Comparison of ENCODE assay signal across 21 cellular contexts in the genomic region with DNA sequence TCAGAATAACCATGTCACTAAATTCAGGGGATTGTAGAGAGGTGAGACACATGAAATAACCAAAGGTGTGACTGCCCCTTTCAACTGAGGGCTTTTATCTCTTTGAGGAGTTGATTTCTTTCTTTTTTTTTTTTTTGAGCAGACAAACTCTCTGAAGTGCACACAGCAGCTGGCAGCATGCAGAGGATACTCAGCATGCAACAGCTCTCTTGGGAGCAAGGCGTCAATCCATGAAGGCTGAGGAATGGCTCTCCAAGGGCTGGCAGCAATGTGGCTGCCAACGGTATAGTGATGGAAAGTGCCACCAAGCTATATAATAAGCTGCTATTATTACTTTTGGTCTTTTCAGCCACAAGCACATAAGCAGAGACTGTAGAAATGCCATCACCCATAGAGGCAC.
"Had no signal": no experiment of that assay in that cellular context is flagged by ENCODE, and none has a peak within 500 bp of the region (broad histone marks: within the 10 kb centered on the region; RNA-seq: fewer than 3 reads in every experiment).

No MANE protein-coding gene starts in this region.

- H3K36me3 ChIP-seq: esophagus squamous epithelium, left ventricle myocardium inferior, tibial artery, uterus had no signal

- DNase-seq: activated CD4-positive, alpha-beta T cell treated with anti-CD3 and anti-CD28 coated beads, Interleukin-2, amount 10 ng/mL, durations not matched to agents 24 days and 14 days; activated CD4-positive, CD25-positive, alpha-beta regulatory T cell; activated CD8-positive, alpha-beta memory T cell treated with anti-CD3 and anti-CD28 coated beads, Interleukin-2, amount 50 U/mL, for 48 hours; activated CD8-positive, alpha-beta T cell treated with anti-CD3 and anti-CD28 coated beads, Interleukin-2, amount 10 ng/mL, durations not matched to agents 7 days and 5 days; activated gamma-delta T cell treated with Interleukin-2 at 50 U/mL for 16 hours; activated naive CD8-positive, alpha-beta T cell treated with anti-CD3 and anti-CD28 coated beads, Interleukin-2, amount 10 ng/mL, durations not matched to agents 7 days and 5 days; activated T-cell treated with anti-CD3 and anti-CD28 coated beads, Interleukin-2, amount 50 U/mL, for 72 hours; cortex of kidney; effector CD4-positive, alpha-beta T cell; esophagus squamous epithelium; foreskin fibroblast; left ventricle myocardium inferior; mucosa of descending colon; nucleus accumbens; stimulated activated CD4-positive, alpha-beta T cell treated with anti-CD3 and anti-CD28 coated beads, Interleukin-15, amount 100 ng/mL, for 24 hours; stimulated activated CD4-positive, alpha-beta T cell treated with anti-CD3 and anti-CD28 coated beads, Interleukin-4, amount 100 ng/mL, for 1 hour; stimulated activated naive B cell treated with anti-CD40 and anti-IgM and Interleukin-4, amounts not matched to agents 10 μg/mL and 1 μg/mL and 100 μg/mL, for 72 hours; tibial artery; uterus had no signal

- H3K4me1 ChIP-seq: left ventricle myocardium inferior, uterus had no signal

- H3K9me3 ChIP-seq: esophagus squamous epithelium, left ventricle myocardium inferior, mucosa of descending colon, tibial artery, uterus had no signal

- H3K4me3 ChIP-seq: esophagus squamous epithelium, left ventricle myocardium inferior, mucosa of descending colon, skin epidermis, tibial artery, uterus had no signal

- H3K27me3 ChIP-seq: esophagus squamous epithelium, tibial artery, uterus had no signal

- ATAC-seq: activated CD8-positive, alpha-beta T cell treated with anti-CD3 and anti-CD28 coated beads, Interleukin-2, amount 10 ng/mL, durations not matched to agents 7 days and 5 days; activated T-cell treated with anti-CD3 and anti-CD28 coated beads, Interleukin-2, amount 50 U/mL, for 72 hours; mucosa of descending colon; natural killer cell treated with Interleukin-12 subunit alpha and Interleukin-12 subunit beta and Interleukin-15 and Interleukin-18, amount 100 ng/mL, for 72 hours; stimulated activated naive B cell treated with anti-CD40 and anti-IgM and Interleukin-4, amounts not matched to agents 10 μg/mL and 1 μg/mL and 100 μg/mL, for 72 hours had no signal

- H3K27ac ChIP-seq: esophagus squamous epithelium, left ventricle myocardium inferior, tibial artery, uterus had no signal
